In the genomic region with DNA sequence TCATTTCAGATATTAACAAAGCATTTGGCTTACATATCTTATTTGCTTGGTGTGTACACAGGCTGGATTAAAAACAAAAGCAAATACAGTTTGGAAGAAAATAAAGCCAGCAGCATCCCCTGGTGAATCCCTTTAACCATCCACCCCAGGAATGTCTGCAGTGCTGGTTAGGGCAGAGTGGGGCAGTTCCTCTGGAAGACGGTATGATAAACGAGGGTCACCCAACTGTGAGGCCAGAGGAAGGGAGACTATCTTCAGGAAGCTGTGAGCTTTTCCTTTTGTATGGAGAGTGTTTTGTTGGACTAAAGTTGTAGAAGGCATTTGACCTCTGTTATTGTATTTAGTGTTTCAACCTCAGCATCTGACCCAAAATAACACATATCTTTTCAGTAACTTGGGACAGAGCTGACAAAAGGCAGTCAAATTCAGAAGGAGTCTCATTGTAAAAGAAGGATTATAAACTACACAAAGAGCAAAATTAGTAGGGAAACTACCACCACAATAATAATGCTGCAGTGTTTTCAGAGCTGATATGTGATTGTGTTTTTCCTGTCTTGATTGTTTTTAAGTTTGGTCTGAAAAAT, we compare ENCODE assay signal across 23 cellular contexts.
DNase-seq lines count a peak whose midpoint lies in the region; ATAC-seq and TF ChIP-seq lines count a peak whose summit lies in the region.
"Had no signal": no experiment of that assay in that cellular context is flagged by ENCODE, and none has a peak within 500 bp of the region (broad histone marks: within the 10 kb centered on the region; RNA-seq: fewer than 3 reads in every experiment).

No MANE protein-coding gene starts in this region.

- H2AFZ ChIP-seq in GM23338 (no peak overlapping the region), neural progenitor cell (replicated peaks) (no peak overlapping the region)

- H3K4me1 Mint-ChIP-seq in GM23338, result peaks cover 71% of the 10 kb centered on the region
- H3K4me1 Mint-ChIP-seq in WTC11, result peaks cover 66% of the 10 kb centered on the region
- peaks cover 45% of the 10 kb centered on the region for H3K4me1 Mint-ChIP-seq in neural progenitor cell
- H3K4me1 Mint-ChIP-seq: CD4-positive, alpha-beta memory T cell had no signal

- H3K27ac ChIP-seq in GM23338 (ENCODE audit: low read depth), result peak overlapping the region; percentile 40
- no peak overlapping the region for H3K27ac ChIP-seq in neural progenitor cell
- H3K27ac ChIP-seq: psoas muscle had no signal

- CTCF ChIA-PET in WTC11 (lab: Charles Lee), result no interaction called here

- H3K4me3 ChIP-seq in GM23338 (peak overlapping the region; percentile 1), neural progenitor cell (no peak overlapping the region)
- H3K4me3 ChIP-seq: adrenal gland, heart left ventricle, psoas muscle had no signal

- peak; percentile 86 for ATAC-seq in GM23338
- peak; percentile 77 for ATAC-seq in WTC11
- ATAC-seq in HG03571 (IDR thresholded peaks at IDR 0.05; ENCODE audit: unreplicated experiment), result no peak
- ATAC-seq: psoas muscle had no signal

- no peaks in the 10 kb centered on the region for H3K36me3 ChIP-seq in GM23338 (ENCODE audit: insufficient read depth)
- no peaks in the 10 kb centered on the region for H3K36me3 ChIP-seq in neural progenitor cell
- H3K36me3 ChIP-seq: adrenal gland, heart left ventricle had no signal

- H3K4me1 ChIP-seq in GM23338 (ENCODE audit: insufficient read depth) (peaks cover 59% of the 10 kb centered on the region), neural progenitor cell (peaks cover 50% of the 10 kb centered on the region)

- peak overlapping the region; percentile 53; the same call in 2 of the 3 replicates for H3K4me3 Mint-ChIP-seq in GM23338
- peak overlapping the region; percentile 40 for H3K4me3 Mint-ChIP-seq in WTC11
- no peak overlapping the region for H3K4me3 Mint-ChIP-seq in neural progenitor cell
- H3K4me3 Mint-ChIP-seq: activated CD4-positive, alpha-beta T cell treated with anti-CD3 and anti-CD28 coated beads, Interleukin-2, amount 10 ng/mL, durations not matched to agents 24 days and 14 days; CD4-positive, alpha-beta memory T cell had no signal

- H3K27ac Mint-ChIP-seq in GM23338 (peak overlapping the region; percentile 85), WTC11 (peak overlapping the region; percentile 48; the same call in 1 of the 2 replicates), neural progenitor cell (peak overlapping the region; percentile 78)
- H3K27ac Mint-ChIP-seq: activated CD4-positive, alpha-beta T cell treated with anti-CD3 and anti-CD28 coated beads, Interleukin-2, amount 10 ng/mL, durations not matched to agents 24 days and 14 days; CD4-positive, alpha-beta memory T cell had no signal

- H4K20me1 ChIP-seq in GM23338 (replicated peaks; ENCODE audit: insufficient read depth) (no peaks in the 10 kb centered on the region; the same call in 1 of the 2 replicates), neural progenitor cell (ENCODE audit: low read depth) (peaks cover 53% of the 10 kb centered on the region)

- H3F3A ChIP-seq in GM23338 (replicated peaks; ENCODE audit: low read depth), result no peaks in the 10 kb centered on the region
- peaks cover 34% of the 10 kb centered on the region for H3F3A ChIP-seq in neural progenitor cell (ENCODE audit: low read depth)

- TF ChIP-seq CTCF in GM23338 (conservative IDR thresholded peaks at IDR 0.05; ENCODE audit: low read depth in 2 of 2) (no peak), WTC11 (IDR thresholded peaks at IDR 0.05) (no peak), neural progenitor cell (IDR thresholded peaks at IDR 0.05) (no peak)

- H3K9me3 ChIP-seq in neural progenitor cell (ENCODE audit: low read depth), result no peaks in the 10 kb centered on the region
- H3K9me3 ChIP-seq: adrenal gland, psoas muscle had no signal

- H3K36me3 Mint-ChIP-seq in GM23338 (ENCODE audit: low read depth) (peaks cover 12% of the 10 kb centered on the region; the same call in 2 of the 3 replicates), WTC11 (peaks cover 12% of the 10 kb centered on the region), neural progenitor cell (peaks cover 16% of the 10 kb centered on the region)
- H3K36me3 Mint-ChIP-seq: CD4-positive, alpha-beta memory T cell had no signal

- H3K9ac ChIP-seq in neural progenitor cell, result no peak overlapping the region

- H3K27me3 ChIP-seq in GM23338 (ENCODE audit: insufficient read depth), result no peaks in the 10 kb centered on the region
- no peaks in the 10 kb centered on the region for H3K27me3 ChIP-seq in neural progenitor cell
- H3K27me3 ChIP-seq: adrenal gland, heart left ventricle had no signal

- H3K27me3 Mint-ChIP-seq in GM23338 (ENCODE audit: insufficient read depth, low read depth, poor library complexity) (peaks cover 2% of the 10 kb centered on the region), WTC11 (ENCODE audit: low read depth) (no peaks in the 10 kb centered on the region), neural progenitor cell (ENCODE audit: insufficient read depth, low read depth) (peaks cover 2% of the 10 kb centered on the region)

- H3K79me2 ChIP-seq in GM23338 (replicated peaks; ENCODE audit: insufficient read depth) (peaks cover 74% of the 10 kb centered on the region), neural progenitor cell (ENCODE audit: low read depth) (peaks cover 98% of the 10 kb centered on the region)

- peak; percentile 61 for DNase-seq in GM23338 (ENCODE audit: low spot score)
- peak; percentile 25 for DNase-seq in WTC11 (ENCODE audit: low spot score)
- peak; percentile 23 for DNase-seq in iPS DF 19.7 (ENCODE audit: low read depth, low spot score)
- DNase-seq in neural progenitor cell (ENCODE audit: low spot score), result peak; percentile 23
- no peak for DNase-seq in amniotic stem cell (lab: John Stamatoyannopoulos, UW)
- DNase-seq in NCI-H187 treated with DMSO at 0.1 percent for 48 hours (lab: John Stamatoyannopoulos, UW), result no peak
- no peak for DNase-seq in SW480 (ENCODE audit: low spot score)
- DNase-seq: activated CD4-positive, alpha-beta T cell treated with anti-CD3 and anti-CD28 coated beads, Interleukin-2, amount 10 ng/mL, durations not matched to agents 24 days and 14 days; activated CD8-positive, alpha-beta memory T cell treated with anti-CD3 and anti-CD28 coated beads, Interleukin-2, amount 50 U/mL, for 48 hours; activated gamma-delta T cell treated with Interleukin-2 at 50 U/mL for 16 hours; adrenal gland; CD4-positive, alpha-beta memory T cell; central memory CD4-positive, alpha-beta T cell; DMS153; effector CD8-positive, alpha-beta T cell; HCEC 1CT; heart left ventricle; midbrain; NCI-H187; NCI-H345; psoas muscle; stimulated activated CD8-positive, alpha-beta memory T cell treated with anti-CD3 and anti-CD28 coated beads, Interleukin-4, amount 100 ng/mL, for 48 hours had no signal

- no peaks in the 10 kb centered on the region for H3K9me2 ChIP-seq in GM23338 (ENCODE audit: insufficient read depth)

- peak overlapping the region; percentile 24 for H3K4me2 ChIP-seq in GM23338
- no peak overlapping the region for H3K4me2 ChIP-seq in neural progenitor cell

- POLR2A ChIA-PET in WTC11 (lab: Charles Lee), result no interaction called here

- H3K9me3 Mint-ChIP-seq in GM23338 (peaks cover 9% of the 10 kb centered on the region; the same call in 2 of the 3 replicates), WTC11 (peaks cover 17% of the 10 kb centered on the region), neural progenitor cell (peaks cover 22% of the 10 kb centered on the region)
- H3K9me3 Mint-ChIP-seq: activated CD4-positive, alpha-beta T cell treated with anti-CD3 and anti-CD28 coated beads, Interleukin-2, amount 10 ng/mL, durations not matched to agents 24 days and 14 days; CD4-positive, alpha-beta memory T cell had no signal

TF ChIP-seq in GM23338, 12 proteins besides CTCF, POLR2A, EP300 and RAD21 (continues in another document):
- no peak for TF ChIP-seq NANOG (IDR thresholded peaks at IDR 0.05; ENCODE audit: borderline replicate concordance)

TF ChIP-seq in WTC11, 78 proteins besides CTCF, POLR2A, EP300 and RAD21:
- no peak for TF ChIP-seq CREM (CRISPR knock-in tag; IDR thresholded peaks at IDR 0.05)
- TF ChIP-seq, protein P1, sequence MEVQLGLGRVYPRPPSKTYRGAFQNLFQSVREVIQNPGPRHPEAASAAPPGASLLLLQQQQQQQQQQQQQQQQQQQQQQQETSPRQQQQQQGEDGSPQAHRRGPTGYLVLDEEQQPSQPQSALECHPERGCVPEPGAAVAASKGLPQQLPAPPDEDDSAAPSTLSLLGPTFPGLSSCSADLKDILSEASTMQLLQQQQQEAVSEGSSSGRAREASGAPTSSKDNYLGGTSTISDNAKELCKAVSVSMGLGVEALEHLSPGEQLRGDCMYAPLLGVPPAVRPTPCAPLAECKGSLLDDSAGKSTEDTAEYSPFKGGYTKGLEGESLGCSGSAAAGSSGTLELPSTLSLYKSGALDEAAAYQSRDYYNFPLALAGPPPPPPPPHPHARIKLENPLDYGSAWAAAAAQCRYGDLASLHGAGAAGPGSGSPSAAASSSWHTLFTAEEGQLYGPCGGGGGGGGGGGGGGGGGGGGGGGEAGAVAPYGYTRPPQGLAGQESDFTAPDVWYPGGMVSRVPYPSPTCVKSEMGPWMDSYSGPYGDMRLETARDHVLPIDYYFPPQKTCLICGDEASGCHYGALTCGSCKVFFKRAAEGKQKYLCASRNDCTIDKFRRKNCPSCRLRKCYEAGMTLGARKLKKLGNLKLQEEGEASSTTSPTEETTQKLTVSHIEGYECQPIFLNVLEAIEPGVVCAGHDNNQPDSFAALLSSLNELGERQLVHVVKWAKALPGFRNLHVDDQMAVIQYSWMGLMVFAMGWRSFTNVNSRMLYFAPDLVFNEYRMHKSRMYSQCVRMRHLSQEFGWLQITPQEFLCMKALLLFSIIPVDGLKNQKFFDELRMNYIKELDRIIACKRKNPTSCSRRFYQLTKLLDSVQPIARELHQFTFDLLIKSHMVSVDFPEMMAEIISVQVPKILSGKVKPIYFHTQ (CRISPR knock-in tag; IDR thresholded peaks at IDR 0.05), result no peak
- TF ChIP-seq SMAD4 (CRISPR knock-in tag; IDR thresholded peaks at IDR 0.05), result no peak
- no peak for TF ChIP-seq FOXP1 (CRISPR knock-in tag; IDR thresholded peaks at IDR 0.05; ENCODE audit: borderline replicate concordance)
- TF ChIP-seq, protein P2, sequence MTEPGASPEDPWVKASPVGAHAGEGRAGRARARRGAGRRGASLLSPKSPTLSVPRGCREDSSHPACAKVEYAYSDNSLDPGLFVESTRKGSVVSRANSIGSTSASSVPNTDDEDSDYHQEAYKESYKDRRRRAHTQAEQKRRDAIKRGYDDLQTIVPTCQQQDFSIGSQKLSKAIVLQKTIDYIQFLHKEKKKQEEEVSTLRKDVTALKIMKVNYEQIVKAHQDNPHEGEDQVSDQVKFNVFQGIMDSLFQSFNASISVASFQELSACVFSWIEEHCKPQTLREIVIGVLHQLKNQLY (CRISPR knock-in tag; IDR thresholded peaks at IDR 0.05), result no peak
TF ChIP-seq in WTC11: peak in this region for 0.

Comparison
In these comparisons a context has a peak if more than half of its experiments do, and no peak if none do; other contexts are left out.
1. DNase-seq: peak in GM23338 (single experiment), WTC11 (single experiment), iPS DF 19.7 (single experiment) and neural progenitor cell (single experiment); none in amniotic stem cell (single experiment), NCI-H187 treated with DMSO at 0.1 percent for 48 hours (single experiment) and SW480 (single experiment).
2. Peak in every context shown above with its lines, with median percentiles within 50 percentile points of each other: H3K27ac Mint-ChIP-seq.